In the genomic region with DNA sequence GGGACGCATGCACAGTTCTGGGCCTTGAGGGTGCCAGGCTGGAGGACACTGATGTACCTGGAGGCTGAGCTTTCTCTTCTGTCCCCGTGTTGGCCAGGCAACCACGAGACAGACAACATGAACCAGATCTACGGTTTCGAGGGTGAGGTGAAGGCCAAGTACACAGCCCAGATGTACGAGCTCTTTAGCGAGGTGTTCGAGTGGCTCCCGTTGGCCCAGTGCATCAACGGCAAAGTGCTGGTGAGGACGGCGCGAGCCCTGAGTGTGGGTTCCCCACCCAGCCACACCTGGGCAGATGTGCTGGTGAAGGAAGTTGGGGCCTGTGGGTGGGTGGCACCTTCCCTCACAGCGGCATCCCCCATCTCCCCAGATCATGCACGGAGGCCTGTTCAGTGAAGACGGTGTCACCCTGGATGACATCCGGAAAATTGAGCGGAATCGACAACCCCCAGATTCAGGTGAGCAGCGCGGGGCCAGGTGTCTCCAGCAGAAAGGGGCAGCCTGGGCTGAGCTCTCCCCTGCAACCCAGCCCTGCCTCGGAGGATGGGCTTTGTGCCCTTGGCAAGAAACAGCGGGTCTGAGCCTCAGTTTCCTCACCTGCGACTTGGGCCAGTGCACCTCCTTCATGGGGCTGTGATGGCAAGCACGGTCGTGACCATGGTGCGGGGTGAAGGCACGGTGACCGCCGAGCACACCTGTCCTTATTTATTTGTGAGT, we compare ENCODE assay signal across 14 cellular contexts. TPM values are rescaled to one million over a fixed set of nuclear protein-coding genes. Genes with fewer than 3 reads are reported as not detected.
"Had no signal": no experiment of that assay in that cellular context is flagged by ENCODE, and none has a peak within 500 bp of the region (broad histone marks: within the 10 kb centered on the region; RNA-seq: fewer than 3 reads in every experiment).

No MANE protein-coding gene starts in this region.

- DNase-seq: activated B cell treated with CpG ODN at 0.5 μM for 24 hours; activated CD4-positive, alpha-beta T cell treated with anti-CD3 and anti-CD28 coated beads for 48 hours; activated CD8-positive, alpha-beta memory T cell treated with anti-CD3 and anti-CD28 coated beads, Interleukin-2, amount 50 U/mL, for 48 hours; activated CD8-positive, alpha-beta T cell treated with anti-CD3 and anti-CD28 coated beads, Interleukin-2, amount 10 ng/mL, durations not matched to agents 7 days and 5 days; activated naive CD4-positive, alpha-beta T cell; psoas muscle had no signal

- H3K4me3 ChIP-seq: adrenal gland, gastroesophageal sphincter, psoas muscle, vagina had no signal

- H3K27me3 ChIP-seq: adrenal gland, gastroesophageal sphincter, vagina had no signal

- H3K4me1 ChIP-seq: psoas muscle had no signal

- H3K27ac ChIP-seq: adrenal gland, gastroesophageal sphincter, psoas muscle, vagina had no signal

- H3K9me3 ChIP-seq: adrenal gland, gastroesophageal sphincter, psoas muscle, vagina had no signal

- ATAC-seq: activated CD8-positive, alpha-beta T cell treated with anti-CD3 and anti-CD28 coated beads, Interleukin-2, amount 10 ng/mL, durations not matched to agents 7 days and 5 days; gastroesophageal sphincter; psoas muscle; stimulated activated memory B cell treated with anti-CD40 and anti-IgM and Interleukin-4, amounts not matched to agents 10 μg/mL and 1 μg/mL and 100 μg/mL, for 72 hours had no signal

RNA-seq across cellular contexts. Expression of a gene that starts 26.2 kb away (rescaled TPM):
- total RNA-seq: activated B cell treated with CpG ODN at 0.5 μM for 24 hours; activated CD8-positive, alpha-beta T cell treated with anti-CD3 and anti-CD28 coated beads, Interleukin-2, amount 10 ng/mL, durations not matched to agents 7 days and 5 days; activated T-helper 1 cell treated with anti-CD3 and anti-CD28 coated beads, Interleukin-12 subunit alpha, Interleukin-12 subunit beta, Interleukin-2, Interleukin-4 antibody, amounts not matched to agents 30 ng/mL and 10 ng/mL and 1 ng/mL, durations not matched to agents 14 hours and 24 hours and 36 hours; T-helper 1 cell treated with Interleukin-12 subunit alpha and Interleukin-12 subunit beta and Interleukin-4 antibody, amounts not matched to agents 30 ng/mL and 1 ng/mL, for 36 hours had no signal

RNA-seq across cellular contexts. Expression of a gene that starts 41.6 kb away (rescaled TPM):
- total RNA-seq: activated B cell treated with CpG ODN at 0.5 μM for 24 hours; activated T-helper 1 cell treated with anti-CD3 and anti-CD28 coated beads, Interleukin-12 subunit alpha, Interleukin-12 subunit beta, Interleukin-2, Interleukin-4 antibody, amounts not matched to agents 30 ng/mL and 10 ng/mL and 1 ng/mL, durations not matched to agents 14 hours and 24 hours and 36 hours; psoas muscle; T-helper 1 cell treated with Interleukin-12 subunit alpha and Interleukin-12 subunit beta and Interleukin-4 antibody, amounts not matched to agents 30 ng/mL and 1 ng/mL, for 36 hours had no signal
- polyA plus RNA-seq: esophagus, liver had no signal
